In genomic region chr1:9384751-9385245, GRCh38 we compare ENCODE assay signal across 14 cellular contexts.
DNase-seq lines count a peak whose midpoint lies in the region; ATAC-seq and TF ChIP-seq lines count a peak whose summit lies in the region.
"Had no signal": no experiment of that assay in that cellular context is flagged by ENCODE, and none has a peak within 500 bp of the region (broad histone marks: within the 10 kb centered on the region; RNA-seq: fewer than 3 reads in every experiment).

No MANE protein-coding gene starts in this region.

- H3K9me3 ChIP-seq in psoas muscle: no peaks in the 10 kb centered on the region

- no peaks in the 10 kb centered on the region for H3K27me3 ChIP-seq in psoas muscle (ENCODE audit: insufficient read depth in 3 of 3, low read length in 2 of 3)

- H3K36me3 ChIP-seq in psoas muscle (ENCODE audit: insufficient read depth in 1 of 2, low read depth in 1 of 2): no peaks in the 10 kb centered on the region

- 20 to 25% (median 25%) methylated on average over 17 to 18 of the region's 18 CpGs for WGBS in psoas muscle, 3 donors

- peaks cover 28% of the 10 kb centered on the region for H3K4me1 ChIP-seq in psoas muscle

- peak; percentile 14 for TF ChIP-seq CTCF in psoas muscle (IDR thresholded peaks at IDR 0.05)

- H3K27ac ChIP-seq in caudate nucleus (ENCODE audit: low read depth, low read length): peak overlapping the region; percentile 89
- peak overlapping the region; percentile 81 for H3K27ac ChIP-seq in psoas muscle

- peak; percentile 91 to 95 (median 93) for ATAC-seq in psoas muscle
- ATAC-seq in GM21515 (IDR thresholded peaks at IDR 0.05; ENCODE audit: unreplicated experiment): no peak
- no peak for ATAC-seq in GM21526 (IDR thresholded peaks at IDR 0.05; ENCODE audit: low FRiP score, unreplicated experiment)
- ATAC-seq: activated CD8-positive, alpha-beta memory T cell treated with anti-CD3 and anti-CD28 coated beads, Interleukin-2, amount 10 ng/mL, durations not matched to agents 7 days and 5 days; stimulated activated naive CD8-positive, alpha-beta T cell treated with anti-CD3 and anti-CD28 coated beads, Interleukin-15, amount 100 ng/mL, for 72 hours had no signal

- intact Hi-C loops in psoas muscle (cut with DNase I): loop anchor here in 1 of 2 donors (5.0 kb wide), 1 partner anchor 43 kb away; no protein-coding TSS in a partner anchor

- peak in 10 of 14 donors; percentile 11 to 60 (median 34) for DNase-seq in C1 segment of cervical spinal cord (lab: John Stamatoyannopoulos, UW)
- peak in 46 of 61 donors; percentile 10 to 78 (median 48) for DNase-seq in caudate nucleus (lab: John Stamatoyannopoulos, UW)
- peak; percentile 95 for DNase-seq in islet precursor cell
- peak; percentile 77 to 94 for DNase-seq in psoas muscle
- DNase-seq in activated gamma-delta T cell (lab: John Stamatoyannopoulos, UW): no peak
- DNase-seq in stimulated activated CD4-positive, alpha-beta T cell treated with anti-CD3 and anti-CD28 coated beads, Interleukin-4, amount 100 ng/mL, for 4 hours: no peak
- DNase-seq: activated CD8-positive, alpha-beta memory T cell treated with anti-CD3 and anti-CD28 coated beads, Interleukin-2, amount 10 ng/mL, durations not matched to agents 7 days and 5 days; NCI-H1105 treated with DMSO at 0.1 percent for 48 hours; NCI-H82; stimulated activated naive CD8-positive, alpha-beta T cell treated with anti-CD3 and anti-CD28 coated beads, Interleukin-15, amount 100 ng/mL, for 72 hours; T1000 had no signal

- no peak overlapping the region for H3K4me3 ChIP-seq in psoas muscle
- H3K4me3 ChIP-seq: lung had no signal

Comparison
In these comparisons a context has a peak if more than half of its experiments do, and no peak if none do; other contexts are left out.
1. DNase-seq: peak in C1 segment of cervical spinal cord (10 of 14), caudate nucleus (46 of 61), islet precursor cell (single experiment) and psoas muscle (2 of 2); none in activated gamma-delta T cell (single experiment) and stimulated activated CD4-positive, alpha-beta T cell treated with anti-CD3 and anti-CD28 coated beads, Interleukin-4, amount 100 ng/mL, for 4 hours (0 of 2).
2. ATAC-seq: peak in psoas muscle (4 of 4); none in GM21515 (single experiment) and GM21526 (single experiment).